In the genomic region with DNA sequence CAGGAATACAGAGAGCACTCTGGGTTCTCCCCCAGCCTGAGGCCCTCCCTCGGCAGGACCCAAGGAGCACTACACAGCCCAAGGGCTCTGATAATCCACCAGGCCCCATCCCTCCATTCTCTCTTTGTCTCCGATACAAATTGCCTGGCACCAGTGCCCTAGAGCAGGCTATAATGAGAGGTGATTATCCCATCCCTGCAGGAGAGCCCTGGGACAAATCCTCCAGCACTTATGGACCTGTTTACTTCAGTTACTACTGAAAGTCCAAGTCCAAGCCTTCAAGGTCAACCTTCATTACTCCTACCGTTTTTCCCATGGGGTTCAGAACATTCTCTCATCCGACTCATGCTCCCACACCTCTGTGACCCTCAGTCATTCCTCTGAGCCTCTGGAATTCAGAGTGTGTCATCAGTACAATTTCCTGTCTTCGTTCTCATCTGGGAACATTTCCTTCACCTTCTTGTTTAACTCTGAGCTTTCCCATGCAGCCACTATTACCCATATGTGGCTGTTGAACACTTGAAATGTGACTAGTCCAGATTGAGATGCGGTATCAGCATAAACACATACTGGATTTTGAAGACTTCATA, we compare ENCODE assay signal across 12 cellular contexts.
DNase-seq lines count a peak whose midpoint lies in the region; ATAC-seq and TF ChIP-seq lines count a peak whose summit lies in the region.
"Had no signal": no experiment of that assay in that cellular context is flagged by ENCODE, and none has a peak within 500 bp of the region (broad histone marks: within the 10 kb centered on the region; RNA-seq: fewer than 3 reads in every experiment).

No MANE protein-coding gene starts in this region.

- H3K4me3 ChIP-seq in AG09309 (ENCODE audit: control insufficient read depth, low read depth, low read length) (no peak overlapping the region), astrocyte of the spinal cord (ENCODE audit: low read depth, low read length) (no peak overlapping the region)
- H3K4me3 ChIP-seq: thyroid gland had no signal

- H3K27me3 Mint-ChIP-seq in stimulated activated memory B cell treated with anti-CD40 and anti-IgM and Interleukin-4, amounts not matched to agents 10 μg/mL and 1 μg/mL and 100 μg/mL, for 72 hours: peaks cover 24% of the 10 kb centered on the region
- peaks cover 1% of the 10 kb centered on the region for H3K27me3 Mint-ChIP-seq in glutamatergic neuron (ENCODE audit: unreplicated experiment)

- no peak for ATAC-seq in stimulated activated memory B cell treated with anti-CD40 and anti-IgM and Interleukin-4, amounts not matched to agents 10 μg/mL and 1 μg/mL and 100 μg/mL, for 72 hours
- no peak for ATAC-seq in HG02678 (IDR thresholded peaks at IDR 0.05; ENCODE audit: unreplicated experiment)

- H3K9me3 Mint-ChIP-seq in stimulated activated memory B cell treated with anti-CD40 and anti-IgM and Interleukin-4, amounts not matched to agents 10 μg/mL and 1 μg/mL and 100 μg/mL, for 72 hours: no peaks in the 10 kb centered on the region
- peaks cover 4% of the 10 kb centered on the region for H3K9me3 Mint-ChIP-seq in glutamatergic neuron (ENCODE audit: unreplicated experiment)
- H3K9me3 Mint-ChIP-seq: activated naive CD4-positive, alpha-beta T cell treated with anti-CD3 and anti-CD28 coated beads, Interleukin-2, amount 50 U/mL, for 24 hours had no signal

- H3K4me1 Mint-ChIP-seq in stimulated activated memory B cell treated with anti-CD40 and anti-IgM and Interleukin-4, amounts not matched to agents 10 μg/mL and 1 μg/mL and 100 μg/mL, for 72 hours: no peaks in the 10 kb centered on the region
- no peaks in the 10 kb centered on the region for H3K4me1 Mint-ChIP-seq in glutamatergic neuron (ENCODE audit: low read depth, unreplicated experiment)
- H3K4me1 Mint-ChIP-seq: activated naive CD4-positive, alpha-beta T cell treated with anti-CD3 and anti-CD28 coated beads, Interleukin-2, amount 50 U/mL, for 24 hours had no signal

- peak; percentile 69 for DNase-seq in AG09309 (ENCODE audit: low read depth)
- DNase-seq in HT1080 (ENCODE audit: low read depth): peak; percentile 94
- DNase-seq in astrocyte of the spinal cord (ENCODE audit: low read depth, low spot score): peak; percentile 89
- peak; percentile 88 for DNase-seq in kidney glomerular epithelial cell (lab: John Stamatoyannopoulos, UW)
- no peak for DNase-seq in glutamatergic neuron
- DNase-seq in NK-92 (lab: John Stamatoyannopoulos, UW; ENCODE audit: unreplicated experiment): no peak
- DNase-seq: activated CD4-positive, alpha-beta T cell treated with anti-CD3 and anti-CD28 coated beads, Interleukin-2, amount 50 U/mL, for 1 hour; COR-L47; thyroid gland had no signal

- H3K4me3 Mint-ChIP-seq in stimulated activated memory B cell treated with anti-CD40 and anti-IgM and Interleukin-4, amounts not matched to agents 10 μg/mL and 1 μg/mL and 100 μg/mL, for 72 hours: no peak overlapping the region
- H3K4me3 Mint-ChIP-seq in glutamatergic neuron (ENCODE audit: unreplicated experiment): no peak overlapping the region
- H3K4me3 Mint-ChIP-seq: activated naive CD4-positive, alpha-beta T cell treated with anti-CD3 and anti-CD28 coated beads, Interleukin-2, amount 50 U/mL, for 24 hours had no signal

- no peak overlapping the region for H3K27ac Mint-ChIP-seq in stimulated activated memory B cell treated with anti-CD40 and anti-IgM and Interleukin-4, amounts not matched to agents 10 μg/mL and 1 μg/mL and 100 μg/mL, for 72 hours
- no peak overlapping the region for H3K27ac Mint-ChIP-seq in glutamatergic neuron (ENCODE audit: unreplicated experiment)
- H3K27ac Mint-ChIP-seq: activated naive CD4-positive, alpha-beta T cell treated with anti-CD3 and anti-CD28 coated beads, Interleukin-2, amount 50 U/mL, for 24 hours had no signal

- TF ChIP-seq CTCF in AG09309 (IDR thresholded peaks at IDR 0.05; ENCODE audit: control insufficient read depth, insufficient read depth, low read depth, low read length, missing control alignments) (no peak), astrocyte of the spinal cord (IDR thresholded peaks at IDR 0.05; ENCODE audit: low read depth, low read length) (no peak), glutamatergic neuron (IDR thresholded peaks at IDR 0.05; ENCODE audit: partially characterized antibody, unreplicated experiment) (no peak)

- H3K36me3 Mint-ChIP-seq in stimulated activated memory B cell treated with anti-CD40 and anti-IgM and Interleukin-4, amounts not matched to agents 10 μg/mL and 1 μg/mL and 100 μg/mL, for 72 hours: no peaks in the 10 kb centered on the region
- peaks cover 4% of the 10 kb centered on the region for H3K36me3 Mint-ChIP-seq in glutamatergic neuron (ENCODE audit: unreplicated experiment)
- H3K36me3 Mint-ChIP-seq: activated naive CD4-positive, alpha-beta T cell treated with anti-CD3 and anti-CD28 coated beads, Interleukin-2, amount 50 U/mL, for 24 hours had no signal

- in situ Hi-C loops in astrocyte of the spinal cord (cut with HindIII; ENCODE audit: low sequenced_read_pairs): no loop called here

Comparison
In these comparisons a context has a peak if more than half of its experiments do, and no peak if none do; other contexts are left out.
1. DNase-seq: peak in AG09309 (single experiment), HT1080 (single experiment), astrocyte of the spinal cord (single experiment) and kidney glomerular epithelial cell (single experiment); none in glutamatergic neuron (single experiment) and NK-92 (single experiment).